Comparison of ENCODE assay signal across 8 cellular contexts in genomic region chr17:47423406-47424295, GRCh38.
DNase-seq lines count a peak whose midpoint lies in the region; ATAC-seq and TF ChIP-seq lines count a peak whose summit lies in the region.

No MANE protein-coding gene starts in this region.

- peaks cover 6% of the 10 kb centered on the region for H3K27me3 Mint-ChIP-seq in CD8-positive, alpha-beta T cell (ENCODE audit: low read depth)
- H3K27me3 Mint-ChIP-seq in brain: peaks cover 38% of the 10 kb centered on the region

- no peak overlapping the region for H3K27ac ChIP-seq in CD8-positive, alpha-beta T cell (ENCODE audit: low read depth, low read length)
- no peak overlapping the region for H3K27ac ChIP-seq in stomach smooth muscle (ENCODE audit: low read length)

- H3K27ac Mint-ChIP-seq in CD8-positive, alpha-beta T cell: no peak overlapping the region
- no peak overlapping the region for H3K27ac Mint-ChIP-seq in brain

- H3K9ac ChIP-seq in stomach smooth muscle (ENCODE audit: low read length in 2 of 2): no peak overlapping the region

- ATAC-seq in CD8-positive, alpha-beta T cell: no peak
- no peak for ATAC-seq in HG03439 (IDR thresholded peaks at IDR 0.05; ENCODE audit: unreplicated experiment)
- no peak for ATAC-seq in HG02885 (IDR thresholded peaks at IDR 0.05; ENCODE audit: poor library complexity, unreplicated experiment)

- CTCF ChIA-PET in CD8-positive, alpha-beta T cell (lab: Charles Lee): no interaction called here

- intact Hi-C loops in CD8-positive, alpha-beta T cell (cut with DNase I, micrococcal nuclease): no loop called here

- peak overlapping the region; percentile 23 for H3K4me3 ChIP-seq in CD8-positive, alpha-beta T cell (ENCODE audit: low read depth, low read length)
- no peak overlapping the region for H3K4me3 ChIP-seq in MG63
- H3K4me3 ChIP-seq in stomach smooth muscle (ENCODE audit: low read length in 2 of 2): peak overlapping the region; percentile 31 to 61

- no peaks in the 10 kb centered on the region for H3K4me1 ChIP-seq in CD8-positive, alpha-beta T cell (ENCODE audit: insufficient read depth, low read length)
- peaks cover 6% of the 10 kb centered on the region for H3K4me1 ChIP-seq in stomach smooth muscle (ENCODE audit: control insufficient read depth, insufficient read depth, low read length)

- peaks cover 4% of the 10 kb centered on the region for H3K9me3 Mint-ChIP-seq in CD8-positive, alpha-beta T cell
- peaks cover 8 to 32% (median 19%) of the 10 kb centered on the region in 5 experiments for H3K9me3 Mint-ChIP-seq in brain

- peak in 1 of 7 experiments; percentile 8 for DNase-seq in CD8-positive, alpha-beta T cell
- peak; percentile 9 for DNase-seq in MG63
- DNase-seq in islet precursor cell: peak; percentile 74
- no peak for DNase-seq in NCI-H2081 (lab: John Stamatoyannopoulos, UW)

- H3K36me3 Mint-ChIP-seq in CD8-positive, alpha-beta T cell: peaks cover 17% of the 10 kb centered on the region
- peaks cover 49% of the 10 kb centered on the region for H3K36me3 Mint-ChIP-seq in brain

- no peaks in the 10 kb centered on the region for H3K9me3 ChIP-seq in CD8-positive, alpha-beta T cell (ENCODE audit: low read length)
- H3K9me3 ChIP-seq in MG63: no peaks in the 10 kb centered on the region
- no peaks in the 10 kb centered on the region for H3K9me3 ChIP-seq in stomach smooth muscle (ENCODE audit: control insufficient read depth in 2 of 2, low read length in 2 of 2)

- no peak for TF ChIP-seq CTCF in CD8-positive, alpha-beta T cell (IDR thresholded peaks at IDR 0.05)
- TF ChIP-seq CTCF in brain (conservative IDR thresholded peaks at IDR 0.05): no peak

- POLR2A ChIA-PET in CD8-positive, alpha-beta T cell (lab: Charles Lee): interaction anchor here (0.6 kb wide), 1 partner anchor 40 kb away, joined by 3 read pairs; no protein-coding TSS in a partner anchor

- H3K36me3 ChIP-seq in CD8-positive, alpha-beta T cell (ENCODE audit: insufficient read depth, low read length): no peaks in the 10 kb centered on the region
- H3K36me3 ChIP-seq in MG63 (peaks cover 7% of the 10 kb centered on the region), stomach smooth muscle (ENCODE audit: control insufficient read depth in 2 of 2, insufficient read depth in 2 of 2, low read length in 2 of 2) (no peaks in the 10 kb centered on the region)

- peaks cover 4% of the 10 kb centered on the region for H3K4me1 Mint-ChIP-seq in CD8-positive, alpha-beta T cell (ENCODE audit: low read depth)
- no peaks in the 10 kb centered on the region for H3K4me1 Mint-ChIP-seq in brain

- peak overlapping the region; percentile 71 for H3K4me3 Mint-ChIP-seq in CD8-positive, alpha-beta T cell
- peak overlapping the region; percentile 51 to 79 (median 64) for H3K4me3 Mint-ChIP-seq in brain

- no peaks in the 10 kb centered on the region for H3K27me3 ChIP-seq in CD8-positive, alpha-beta T cell (ENCODE audit: insufficient read depth, low read length)
- H3K27me3 ChIP-seq in MG63 (no peaks in the 10 kb centered on the region), stomach smooth muscle (ENCODE audit: control insufficient read depth in 1 of 2, insufficient read depth in 2 of 2, low read length in 2 of 2) (peaks cover 0 to 13% of the 10 kb centered on the region in 2 donors)

Comparison
In these comparisons a context has a peak if more than half of its experiments do, and no peak if none do; other contexts are left out.
1. DNase-seq: peak in MG63 (single experiment) and islet precursor cell (single experiment); none in NCI-H2081 (0 of 2).